Comparison of ENCODE assay signal across 20 cellular contexts in genomic region chr5:158805195-158805594, GRCh38.
DNase-seq lines count a peak whose midpoint lies in the region; ATAC-seq and TF ChIP-seq lines count a peak whose summit lies in the region.
"Had no signal": no experiment of that assay in that cellular context is flagged by ENCODE, and none has a peak within 500 bp of the region (broad histone marks: within the 10 kb centered on the region; RNA-seq: fewer than 3 reads in every experiment).

No MANE protein-coding gene starts in this region.

- H2AFZ ChIP-seq in PC-3 (ENCODE audit: low read length): no peak overlapping the region

- no peak for TF ChIP-seq POLR2A in esophagus squamous epithelium (IDR thresholded peaks at IDR 0.05)

- no peaks in the 10 kb centered on the region for H3K79me2 ChIP-seq in PC-3 (ENCODE audit: low read length)

- DNase-seq in NCI-H446 (lab: John Stamatoyannopoulos, UW) (peak; percentile 81 to 92), cerebellar nuclear complex (lab: John Stamatoyannopoulos, UW) (peak; percentile 71 to 98), mucosa of gallbladder (ENCODE audit: low spot score) (peak; percentile 22), DMS153 treated with DMSO at 0.1 percent for 48 hours (lab: John Stamatoyannopoulos, UW; ENCODE audit: unreplicated experiment) (no peak), HUDEP-2 (lab: John Stamatoyannopoulos, UW; ENCODE audit: unreplicated experiment in 76 of 76) (no peak), esophagus squamous epithelium (lab: John Stamatoyannopoulos, UW) (no peak), PC-3 (no peak)
- DNase-seq: activated CD4-positive, alpha-beta T cell treated with anti-CD3 and anti-CD28 coated beads for 4 hours; activated CD8-positive, alpha-beta memory T cell treated with anti-CD3 and anti-CD28 coated beads, Interleukin-2, amount 10 ng/mL, durations not matched to agents 7 days and 5 days; cortex of kidney; hippocampal formation; KG1; lower lobe of right lung; NCI-H1048; NCI-H2081; NCI-H510A; stimulated activated CD4-positive, alpha-beta T cell treated with anti-CD3 and anti-CD28 coated beads, Interleukin-15, amount 100 ng/mL, for 24 hours had no signal

- H3K4me1 ChIP-seq in esophagus squamous epithelium: peaks cover 0 to 12% (median 0%) of the 10 kb centered on the region in 3 donors
- no peaks in the 10 kb centered on the region for H3K4me1 ChIP-seq in PC-3 (ENCODE audit: insufficient read depth, low read length)
- H3K4me1 ChIP-seq: lower lobe of right lung had no signal

- POLR2A ChIA-PET in PC-3 (lab: Charles Lee; ENCODE audit: unreplicated experiment): no interaction called here

- no peaks in the 10 kb centered on the region for H3K36me3 ChIP-seq in esophagus squamous epithelium
- no peaks in the 10 kb centered on the region for H3K36me3 ChIP-seq in PC-3 (ENCODE audit: low read depth, low read length)
- H3K36me3 ChIP-seq: lower lobe of right lung had no signal

- H3K9ac ChIP-seq in PC-3 (ENCODE audit: low read length): no peak overlapping the region

- no TSS peak for BruUV-seq in PC-3 (replicated peaks; lab: Mats Ljungman, UMichigan)

- WGBS in esophagus squamous epithelium, 2 donors: 37 to 68% methylated on average over 6 of the region's 6 CpGs

- H3K4me2 ChIP-seq in PC-3 (ENCODE audit: low read length): no peak overlapping the region

- no peak for TF ChIP-seq CTCF in esophagus squamous epithelium (IDR thresholded peaks at IDR 0.05)
- no peak for TF ChIP-seq CTCF in PC-3 (conservative IDR thresholded peaks at IDR 0.05; ENCODE audit: low read depth, low read length)

- CTCF ChIA-PET in PC-3 (lab: Charles Lee): no interaction called here

- H3F3A ChIP-seq in PC-3 (ENCODE audit: low read length, unreplicated experiment): no peaks in the 10 kb centered on the region

- H3K4me3 ChIP-seq in esophagus squamous epithelium (no peak overlapping the region), PC-3 (ENCODE audit: low read length) (no peak overlapping the region)
- H3K4me3 ChIP-seq: body of pancreas, lower lobe of right lung had no signal

- H3K9me2 ChIP-seq in PC-3 (replicated peaks; ENCODE audit: low read length): no peaks in the 10 kb centered on the region

- H3K9me3 ChIP-seq in esophagus squamous epithelium: no peaks in the 10 kb centered on the region
- H3K9me3 ChIP-seq in PC-3 (ENCODE audit: low read length): no peaks in the 10 kb centered on the region
- H3K9me3 ChIP-seq: body of pancreas, lower lobe of right lung had no signal

- intact Hi-C loops in esophagus squamous epithelium (cut with DNase I) (no loop called here), PC-3 (cut with micrococcal nuclease) (no loop called here)

- H3K27ac ChIP-seq in esophagus squamous epithelium (peak overlapping the region in 2 of 4 donors; percentile 5 to 24), PC-3 (ENCODE audit: low read length) (no peak overlapping the region)
- H3K27ac ChIP-seq: body of pancreas, lower lobe of right lung had no signal

- H4K20me1 ChIP-seq in PC-3 (ENCODE audit: low read length): no peaks in the 10 kb centered on the region

- no peak for ATAC-seq in PC-3
- ATAC-seq: activated CD8-positive, alpha-beta memory T cell treated with anti-CD3 and anti-CD28 coated beads, Interleukin-2, amount 10 ng/mL, durations not matched to agents 7 days and 5 days; activated T-helper 17 cell treated with anti-CD3 and anti-CD28 coated beads, Interleukin-2, amount 50 U/mL, for 72 hours; body of pancreas; HCT116; lower lobe of right lung had no signal

- H3K27me3 ChIP-seq in esophagus squamous epithelium (no peaks in the 10 kb centered on the region), PC-3 (ENCODE audit: low read length) (no peaks in the 10 kb centered on the region)
- H3K27me3 ChIP-seq: body of pancreas had no signal

Comparison
In these comparisons a context has a peak if more than half of its experiments do, and no peak if none do; other contexts are left out.
1. DNase-seq: peak in NCI-H446 (2 of 2), cerebellar nuclear complex (2 of 2) and mucosa of gallbladder (single experiment); none in DMS153 treated with DMSO at 0.1 percent for 48 hours (single experiment), HUDEP-2 (0 of 76), esophagus squamous epithelium (single experiment) and PC-3 (single experiment).